ENCODE assay signal across 9 cellular contexts in the genomic region with DNA sequence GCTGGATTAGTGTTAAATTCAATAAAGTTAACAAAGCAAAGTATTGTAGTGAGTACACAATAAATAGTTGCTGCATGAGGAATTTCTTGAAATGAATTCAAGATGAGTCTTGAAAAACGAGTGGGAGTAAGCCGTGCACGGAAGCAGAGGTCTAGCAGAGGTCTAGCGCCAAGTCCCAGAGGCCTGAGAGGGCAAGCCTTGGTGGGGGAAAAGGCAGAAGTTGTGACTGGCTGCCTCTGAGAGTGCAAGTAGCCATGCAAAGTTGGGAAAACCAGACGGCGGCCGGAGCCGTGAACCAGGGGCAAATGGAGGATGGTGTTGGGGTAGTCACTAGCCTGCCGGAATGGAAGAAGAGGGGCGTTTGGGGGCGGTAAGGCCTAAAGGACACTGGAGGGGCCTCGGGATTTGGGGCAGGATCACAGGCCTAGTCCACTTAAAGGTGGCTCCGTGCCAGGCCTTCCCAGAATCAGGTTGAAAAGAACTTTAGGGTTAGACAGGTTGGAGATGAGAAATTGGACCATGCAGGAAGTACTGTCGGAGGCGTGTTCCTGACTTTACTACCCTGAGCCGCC. TPM values are rescaled to one million over a fixed set of nuclear protein-coding genes. Genes with fewer than 3 reads are reported as not detected.
DNase-seq lines count a peak whose midpoint lies in the region; ATAC-seq and TF ChIP-seq lines count a peak whose summit lies in the region.
"Had no signal": no experiment of that assay in that cellular context is flagged by ENCODE, and none has a peak within 500 bp of the region (broad histone marks: within the 10 kb centered on the region; RNA-seq: fewer than 3 reads in every experiment).

No MANE protein-coding gene starts in this region.

- H3K9me2 ChIP-seq in SU-DHL-6 (replicated peaks; ENCODE audit: insufficient read depth, low read length): no peaks in the 10 kb centered on the region

- no peaks in the 10 kb centered on the region for H3K27me3 Mint-ChIP-seq in effector memory CD8-positive, alpha-beta T cell

- no peak overlapping the region for H2AFZ ChIP-seq in SU-DHL-6 (ENCODE audit: low read depth, low read length, severe bottlenecking)

- no peak for TF ChIP-seq POLR2A in tibial nerve (IDR thresholded peaks at IDR 0.05)

- H3K4me2 ChIP-seq in SU-DHL-6 (ENCODE audit: low read depth, low read length, poor library complexity, severe bottlenecking): peak overlapping the region; percentile 93

- H3F3A ChIP-seq in SU-DHL-6 (ENCODE audit: insufficient read depth): peaks cover 22% of the 10 kb centered on the region

- in situ Hi-C loops in ACHN (cut with HindIII; ENCODE audit: low pct_ligation_motif_present, low pct_unique_long_range_greater_than_20kb, low sequenced_read_pairs): no loop called here
- in situ Hi-C loops in GM13977 (cut with MboI; ENCODE audit: low pct_unique_long_range_greater_than_20kb, low sequenced_read_pairs, unreplicated experiment): no loop called here

- peaks cover 39 to 45% of the 10 kb centered on the region in 2 donors for H3K4me1 Mint-ChIP-seq in effector memory CD8-positive, alpha-beta T cell (ENCODE audit: low read depth in 2 of 2)

- H3K4me3 ChIP-seq in SU-DHL-6 (ENCODE audit: insufficient read depth, low read length, poor library complexity, severe bottlenecking): peak overlapping the region; percentile 82
- peak overlapping the region; percentile 93 for H3K4me3 ChIP-seq in mucosa of descending colon
- H3K4me3 ChIP-seq in tibial nerve: peak overlapping the region; percentile 73 to 100 (median 93)

- no peaks in the 10 kb centered on the region for H3K9me3 Mint-ChIP-seq in effector memory CD8-positive, alpha-beta T cell

- peaks cover 33% of the 10 kb centered on the region for H3K79me2 ChIP-seq in SU-DHL-6 (ENCODE audit: insufficient read depth, low read length)

- peaks cover 59% of the 10 kb centered on the region for H3K36me3 Mint-ChIP-seq in effector memory CD8-positive, alpha-beta T cell (ENCODE audit: insufficient read depth)

- H3K4me1 ChIP-seq in mucosa of descending colon (ENCODE audit: low read depth) (peaks cover 32% of the 10 kb centered on the region), tibial nerve (peaks cover 0 to 54% (median 36%) of the 10 kb centered on the region in 4 donors)

- H3K9me3 ChIP-seq in SU-DHL-6 (ENCODE audit: insufficient read depth, low read length) (no peaks in the 10 kb centered on the region), mucosa of descending colon (no peaks in the 10 kb centered on the region), tibial nerve (no peaks in the 10 kb centered on the region)

- H4K20me1 ChIP-seq in SU-DHL-6 (ENCODE audit: low read depth, low read length): no peaks in the 10 kb centered on the region

- DNase-seq in ACHN (peak; percentile 43), GM13977 (ENCODE audit: low spot score) (peak; percentile 67), mucosa of descending colon (peak in 1 of 3 donors; percentile 73), tibial nerve (ENCODE audit: low spot score in 2 of 2) (no peak), HPDE6-E6E7 (ENCODE audit: extremely low spot score) (no peak)
- no peak for DNase-seq in effector memory CD8-positive, alpha-beta T cell

- H3K9ac ChIP-seq in SU-DHL-6 (ENCODE audit: low read length): peak overlapping the region; percentile 97

- TF ChIP-seq CTCF in GM13977 (IDR thresholded peaks at IDR 0.05; ENCODE audit: extremely low read depth, insufficient read depth, missing control alignments): no peak
- no peak for TF ChIP-seq CTCF in SU-DHL-6 (IDR thresholded peaks at IDR 0.05; ENCODE audit: insufficient read depth, low read length, poor library complexity, severe bottlenecking)
- TF ChIP-seq CTCF in mucosa of descending colon (IDR thresholded peaks at IDR 0.05): no peak
- TF ChIP-seq CTCF in tibial nerve (IDR thresholded peaks at IDR 0.05): no peak

- H3K36me3 ChIP-seq in SU-DHL-6 (ENCODE audit: low read length): peaks cover 33% of the 10 kb centered on the region
- peaks cover 6% of the 10 kb centered on the region for H3K36me3 ChIP-seq in mucosa of descending colon (ENCODE audit: low read depth)
- H3K36me3 ChIP-seq in tibial nerve: peaks cover 5 to 30% (median 10%) of the 10 kb centered on the region in 3 donors

- intact Hi-C loops in mucosa of descending colon (cut with DNase I, micrococcal nuclease): loop anchor here in 1 of 2 donors (10.0 kb wide), 1 partner anchor 684 kb away; a partner anchor contains a TSS

- 0% methylated on average over 13 to 16 of the region's 16 CpGs for WGBS in tibial nerve, 2 donors

- ATAC-seq in HG03108 (IDR thresholded peaks at IDR 0.05; ENCODE audit: unreplicated experiment) (peak; percentile 8), mucosa of descending colon (peak; percentile 1)
- ATAC-seq in effector memory CD8-positive, alpha-beta T cell (replicated peaks): no peak

- H3K27me3 ChIP-seq in SU-DHL-6 (ENCODE audit: low read length): no peaks in the 10 kb centered on the region
- no peaks in the 10 kb centered on the region for H3K27me3 ChIP-seq in tibial nerve

- H3K4me3 Mint-ChIP-seq in effector memory CD8-positive, alpha-beta T cell: peak overlapping the region; percentile 100

- H3K27ac ChIP-seq in SU-DHL-6 (ENCODE audit: low read depth, low read length): peak overlapping the region; percentile 84
- H3K27ac ChIP-seq in tibial nerve: peak overlapping the region; percentile 94 to 100 (median 99)

- peak overlapping the region; percentile 99 for H3K27ac Mint-ChIP-seq in effector memory CD8-positive, alpha-beta T cell

- TF ChIP-seq EP300 in tibial nerve (IDR thresholded peaks at IDR 0.05): no peak

RNA-seq across cellular contexts. Expression of a gene that starts 0.4 kb away (rescaled TPM):
- 100 to 1,000 TPM; 116 to 127 (median 124) TPM for total RNA-seq in mucosa of descending colon
- total RNA-seq in tibial nerve: 100 to 1,000 TPM; 108 to 148 (median 133) TPM

RNA-seq across cellular contexts. Expression of a gene that starts 40.8 kb away (rescaled TPM):
- total RNA-seq in mucosa of descending colon (1 to 10 TPM in 1 of 3 donors, under 1 TPM in 2; 0.89 to 1.4 (median 0.96) TPM), tibial nerve (not detected)
- total RNA-seq: NCI-H460 had no signal

RNA-seq across cellular contexts. Expression of a gene that starts 40.9 kb away (rescaled TPM):
- 10 to 100 TPM; 35.0 to 42.4 (median 38.8) TPM for total RNA-seq in mucosa of descending colon
- total RNA-seq in tibial nerve: 10 to 100 TPM; 31.7 to 75.0 (median 48.0) TPM

RNA-seq across cellular contexts. Expression of a gene that starts 47.7 kb away (rescaled TPM):
- total RNA-seq in mucosa of descending colon (not detected), tibial nerve (not detected)
- total RNA-seq: NCI-H460 had no signal

RNA-seq across cellular contexts. Expression of a gene that starts 48.5 kb away (rescaled TPM):
- total RNA-seq in mucosa of descending colon (10 to 100 TPM; 38.7 to 44.3 (median 41.7) TPM), tibial nerve (10 to 100 TPM; 25.9 to 39.1 (median 29.2) TPM)

Comparison
In these comparisons a context has a peak if more than half of its experiments do, and no peak if none do; other contexts are left out.
1. DNase-seq: peak in ACHN (single experiment) and GM13977 (single experiment); none in effector memory CD8-positive, alpha-beta T cell (0 of 3), tibial nerve (0 of 2) and HPDE6-E6E7 (single experiment).
2. Peak in every context shown above with its lines, with median percentiles within 50 percentile points of each other: H3K4me3 ChIP-seq.